ENCODE assay signal across 8 cellular contexts in the genomic region with DNA sequence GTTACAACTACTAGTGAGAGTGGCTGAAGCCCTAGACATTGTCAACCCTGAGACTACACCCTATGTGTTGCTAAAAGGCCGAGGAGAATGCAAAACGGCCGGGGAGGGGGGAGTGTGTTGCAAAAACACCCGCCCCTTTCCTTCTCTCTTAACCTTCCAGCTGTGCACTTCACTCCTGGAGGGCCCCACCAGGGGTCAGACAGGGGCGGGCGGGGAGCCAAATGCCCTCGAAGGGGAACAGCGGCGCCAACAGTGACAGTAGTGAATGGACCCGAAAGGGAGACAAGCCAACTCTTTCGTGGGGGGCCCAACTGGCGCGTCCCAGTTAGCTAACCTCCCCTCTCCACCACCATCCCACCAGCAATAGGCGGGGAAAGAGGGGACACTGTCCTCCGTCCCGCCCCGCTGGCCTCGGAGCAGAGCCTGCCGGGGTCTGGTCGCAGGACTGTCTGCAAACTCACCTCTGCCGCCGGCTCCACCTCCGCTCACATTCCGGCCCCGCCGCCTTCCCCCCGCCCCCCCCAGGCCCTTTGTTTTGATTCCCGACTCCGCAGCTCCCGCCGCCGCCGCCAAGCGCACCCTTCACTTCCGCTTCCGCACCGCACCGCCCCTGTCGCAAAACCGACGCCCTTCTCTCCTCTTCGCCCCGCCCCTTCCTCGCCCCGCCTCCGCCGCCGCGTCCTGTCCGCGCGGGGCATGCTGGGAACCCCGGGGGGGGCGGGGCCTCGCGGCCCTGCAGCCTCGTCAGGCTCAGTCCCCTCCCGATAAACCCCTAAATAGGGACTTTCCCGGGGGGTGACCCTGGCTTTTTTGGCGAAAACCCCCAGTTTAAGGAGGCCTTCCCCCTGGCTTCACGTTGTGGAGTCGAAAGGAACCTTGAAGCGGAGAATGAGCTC. TPM values are rescaled to one million over a fixed set of nuclear protein-coding genes. Genes with fewer than 3 reads are reported as not detected.
DNase-seq lines count a peak whose midpoint lies in the region; ATAC-seq and TF ChIP-seq lines count a peak whose summit lies in the region.

A gene with protein sequence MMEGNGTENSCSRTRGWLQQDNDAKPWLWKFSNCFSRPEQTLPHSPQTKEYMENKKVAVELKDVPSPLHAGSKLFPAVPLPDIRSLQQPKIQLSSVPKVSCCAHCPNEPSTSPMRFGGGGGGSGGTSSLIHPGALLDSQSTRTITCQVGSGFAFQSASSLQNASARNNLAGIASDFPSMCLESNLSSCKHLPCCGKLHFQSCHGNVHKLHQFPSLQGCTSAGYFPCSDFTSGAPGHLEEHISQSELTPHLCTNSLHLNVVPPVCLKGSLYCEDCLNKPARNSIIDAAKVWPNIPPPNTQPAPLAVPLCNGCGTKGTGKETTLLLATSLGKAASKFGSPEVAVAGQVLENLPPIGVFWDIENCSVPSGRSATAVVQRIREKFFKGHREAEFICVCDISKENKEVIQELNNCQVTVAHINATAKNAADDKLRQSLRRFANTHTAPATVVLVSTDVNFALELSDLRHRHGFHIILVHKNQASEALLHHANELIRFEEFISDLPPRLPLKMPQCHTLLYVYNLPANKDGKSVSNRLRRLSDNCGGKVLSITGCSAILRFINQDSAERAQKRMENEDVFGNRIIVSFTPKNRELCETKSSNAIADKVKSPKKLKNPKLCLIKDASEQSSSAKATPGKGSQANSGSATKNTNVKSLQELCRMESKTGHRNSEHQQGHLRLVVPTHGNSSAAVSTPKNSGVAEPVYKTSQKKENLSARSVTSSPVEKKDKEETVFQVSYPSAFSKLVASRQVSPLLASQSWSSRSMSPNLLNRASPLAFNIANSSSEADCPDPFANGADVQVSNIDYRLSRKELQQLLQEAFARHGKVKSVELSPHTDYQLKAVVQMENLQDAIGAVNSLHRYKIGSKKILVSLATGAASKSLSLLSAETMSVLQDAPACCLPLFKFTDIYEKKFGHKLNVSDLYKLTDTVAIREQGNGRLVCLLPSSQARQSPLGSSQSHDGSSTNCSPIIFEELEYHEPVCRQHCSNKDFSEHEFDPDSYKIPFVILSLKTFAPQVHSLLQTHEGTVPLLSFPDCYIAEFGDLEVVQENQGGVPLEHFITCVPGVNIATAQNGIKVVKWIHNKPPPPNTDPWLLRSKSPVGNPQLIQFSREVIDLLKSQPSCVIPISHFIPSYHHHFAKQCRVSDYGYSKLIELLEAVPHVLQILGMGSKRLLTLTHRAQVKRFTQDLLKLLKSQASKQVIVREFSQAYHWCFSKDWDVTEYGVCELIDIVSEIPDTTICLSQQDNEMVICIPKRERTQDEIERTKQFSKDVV (N-terminal part only) (minus strand): TSS at position 598 of the 896 bp plus-strand sequence. CDS start 3,921 bp downstream, outside the sequence.

- peak within 1 kb of the TSS; percentile 98 for H3K27ac ChIP-seq in AG04450 (ENCODE audit: low read depth, low read length)
- H3K27ac ChIP-seq in mammary epithelial cell (ENCODE audit: insufficient read depth, low read depth, low read length), result peak within 1 kb of the TSS; percentile 100
- H3K27ac ChIP-seq in smooth muscle cell (ENCODE audit: low read depth), result peak within 1 kb of the TSS; percentile 99

- H3K4me2 ChIP-seq in mammary epithelial cell (ENCODE audit: insufficient read depth, low read depth, low read length) (peak within 1 kb of the TSS; percentile 95), smooth muscle cell (peak within 1 kb of the TSS; percentile 98)

- CTCF ChIA-PET in AG04450 (lab: Charles Lee), result interaction anchor here (0.6 to 1.7 kb wide), 12 partner anchors 8 to 217 kb away, joined by 3 to 10 read pairs (median 4); no protein-coding TSS in a partner anchor
- CTCF ChIA-PET in mammary epithelial cell (lab: Charles Lee; ENCODE audit: low non-redundant PET), result interaction anchor here (0.6 to 0.9 kb wide), 2 partner anchors 39 to 1531 kb away, joined by 3 read pairs; no protein-coding TSS in a partner anchor

- no TSS peak for BruUV-seq in mammary epithelial cell (replicated peaks; lab: Mats Ljungman, UMichigan)

- H3K4me1 ChIP-seq in mammary epithelial cell (ENCODE audit: insufficient read depth, low read length) (peaks cover 26% of the 10 kb centered on the region), smooth muscle cell (ENCODE audit: low read depth) (peaks cover 17% of the 10 kb centered on the region)

- peaks cover 8% of the 10 kb centered on the region for H3F3A ChIP-seq in smooth muscle cell (ENCODE audit: low read depth)

- no peaks in the 10 kb centered on the region for H4K20me1 ChIP-seq in mammary epithelial cell (ENCODE audit: insufficient read depth, low read length)
- peaks cover 20% of the 10 kb centered on the region for H4K20me1 ChIP-seq in smooth muscle cell (ENCODE audit: low read depth)

- POLR2A ChIA-PET in AG04450 (lab: Yijun Ruan, JAX), result interaction anchor here (0.7 to 1.1 kb wide), 5 partner anchors 9 to 91 kb away, joined by 3 to 10 read pairs (median 3); no protein-coding TSS in a partner anchor

- ATAC-seq in GM18907 (IDR thresholded peaks at IDR 0.05; ENCODE audit: unreplicated experiment) (peak; percentile 61), HG03159 (IDR thresholded peaks at IDR 0.05; ENCODE audit: unreplicated experiment) (peak; percentile 65)

- in situ Hi-C loops in mammary epithelial cell (cut with MboI; ENCODE audit: low sequenced_read_pairs in 2 of 2), result no loop called here

- H3K9me3 ChIP-seq in AG04450 (ENCODE audit: control insufficient read depth, insufficient read depth, low read length) (no peaks in the 10 kb centered on the region; the same call in 1 of the 2 replicates), mammary epithelial cell (replicated peaks; ENCODE audit: insufficient read depth, low read length) (no peaks in the 10 kb centered on the region), smooth muscle cell (replicated peaks; ENCODE audit: low read depth) (no peaks in the 10 kb centered on the region)

- intact Hi-C loops in mammary epithelial cell (cut with micrococcal nuclease), result loop anchor here (1.0 to 5.0 kb wide), 4 partner anchors 29 to 216 kb away; no protein-coding TSS in a partner anchor

- no peaks in the 10 kb centered on the region for H3K27me3 ChIP-seq in AG04450 (ENCODE audit: control insufficient read depth, insufficient read depth, low read length)
- no peaks in the 10 kb centered on the region for H3K27me3 ChIP-seq in mammary epithelial cell (ENCODE audit: insufficient read depth, low read length)
- no peaks in the 10 kb centered on the region for H3K27me3 ChIP-seq in smooth muscle cell (ENCODE audit: low read depth)

- peak within 1 kb of the TSS; percentile 100 for H3K9ac ChIP-seq in mammary epithelial cell (ENCODE audit: insufficient read depth, low read length)
- H3K9ac ChIP-seq in smooth muscle cell (ENCODE audit: low read depth), result peak within 1 kb of the TSS; percentile 99

- H3K36me3 ChIP-seq in mammary epithelial cell (ENCODE audit: insufficient read depth, low read length) (peaks cover 3% of the 10 kb centered on the region), smooth muscle cell (ENCODE audit: low read depth) (no peaks in the 10 kb centered on the region)

- DNase-seq in AG04450 (ENCODE audit: low read depth, low spot score) (peak; percentile 72), NCI-H2227 treated with DMSO at 0.1 percent for 48 hours (lab: John Stamatoyannopoulos, UW) (peak; percentile 95), mammary epithelial cell (peak; percentile 96), iPS-NIHi7 (ENCODE audit: extremely low spot score) (peak; percentile 90), smooth muscle cell (lab: John Stamatoyannopoulos, UW; ENCODE audit: unreplicated experiment) (peak; percentile 93)

- TF ChIP-seq CTCF in AG04450 (IDR thresholded peaks at IDR 0.05; ENCODE audit: low read depth, low read length), result peak; percentile 33
- no peak for TF ChIP-seq CTCF in WI38 (IDR thresholded peaks at IDR 0.05; ENCODE audit: low read depth, low read length)
- TF ChIP-seq CTCF in mammary epithelial cell (conservative IDR thresholded peaks at IDR 0.05 in 1 of 2, IDR thresholded peaks at IDR 0.05 in 1 of 2; ENCODE audit: extremely low read depth in 1 of 2, insufficient read depth in 1 of 2, low read depth in 1 of 2, low read length in 2 of 2), result peak; percentile 28 to 51
- peak; percentile 41 for TF ChIP-seq CTCF in smooth muscle cell (IDR thresholded peaks at IDR 0.05; ENCODE audit: borderline replicate concordance, insufficient read depth, poor library complexity, severe bottlenecking)

- H3K4me3 ChIP-seq in AG04450 (ENCODE audit: low read depth, low read length) (peak within 1 kb of the TSS; percentile 96), WI38 (ENCODE audit: low read depth, low read length) (peak within 1 kb of the TSS; percentile 80), mammary epithelial cell (replicated peaks in 1 of 3; ENCODE audit: insufficient read depth in 1 of 3, low read depth in 2 of 3, low read length in 3 of 3) (peak within 1 kb of the TSS; percentile 83 to 95 (median 91)), smooth muscle cell (peak within 1 kb of the TSS; percentile 96)

- peaks cover 27% of the 10 kb centered on the region for H3K79me2 ChIP-seq in mammary epithelial cell (ENCODE audit: insufficient read depth, low read length)
- H3K79me2 ChIP-seq in smooth muscle cell (ENCODE audit: low read depth), result peaks cover 28% of the 10 kb centered on the region

- WGBS in mammary epithelial cell (ENCODE audit: low coverage, missing lambda C conversion rate), result 0% methylated on average over 20 of the region's 63 CpGs
- 2% methylated on average over 36 of the region's 63 CpGs for WGBS in smooth muscle cell (ENCODE audit: low lambda C conversion rate)

- dilution Hi-C loops in mammary epithelial cell (cut with HindIII; ENCODE audit: low sequenced_read_pairs), result loop anchor here (5.0 kb wide), 1 partner anchor 34 kb away; no protein-coding TSS in a partner anchor

- H2AFZ ChIP-seq in mammary epithelial cell (ENCODE audit: low read depth, low read length) (peak within 1 kb of the TSS; percentile 89), smooth muscle cell (ENCODE audit: low read depth) (peak within 1 kb of the TSS; percentile 96)

RNA-seq across cellular contexts. Expression of the gene that starts here (rescaled TPM):
- polyA plus RNA-seq in AG04450 (2011; rRNA removed), result 31.6 and 37.4 TPM in 2 replicates
- polyA minus RNA-seq in AG04450 (2011; rRNA and poly(A)+ RNA removed), result 33.0 and 34.3 TPM in 2 replicates
- total RNA-seq in mammary epithelial cell, result 10 to 100 TPM; 17.0 to 36.4 TPM
- polyA plus RNA-seq in mammary epithelial cell, result 7.6 TPM
- 41.3 TPM for polyA minus RNA-seq in mammary epithelial cell
- 17.4 and 19.1 TPM in 2 replicates for total RNA-seq in smooth muscle cell
- 6.0 and 9.2 TPM in 2 replicates for polyA plus RNA-seq in smooth muscle cell

Comparison
In these comparisons a context has a peak if more than half of its experiments do, and no peak if none do; other contexts are left out.
1. Peak in every context shown above with its lines: DNase-seq, ATAC-seq, H3K4me3 ChIP-seq and H3K27ac ChIP-seq.